ENCODE assay signal across 12 cellular contexts in the genomic region with DNA sequence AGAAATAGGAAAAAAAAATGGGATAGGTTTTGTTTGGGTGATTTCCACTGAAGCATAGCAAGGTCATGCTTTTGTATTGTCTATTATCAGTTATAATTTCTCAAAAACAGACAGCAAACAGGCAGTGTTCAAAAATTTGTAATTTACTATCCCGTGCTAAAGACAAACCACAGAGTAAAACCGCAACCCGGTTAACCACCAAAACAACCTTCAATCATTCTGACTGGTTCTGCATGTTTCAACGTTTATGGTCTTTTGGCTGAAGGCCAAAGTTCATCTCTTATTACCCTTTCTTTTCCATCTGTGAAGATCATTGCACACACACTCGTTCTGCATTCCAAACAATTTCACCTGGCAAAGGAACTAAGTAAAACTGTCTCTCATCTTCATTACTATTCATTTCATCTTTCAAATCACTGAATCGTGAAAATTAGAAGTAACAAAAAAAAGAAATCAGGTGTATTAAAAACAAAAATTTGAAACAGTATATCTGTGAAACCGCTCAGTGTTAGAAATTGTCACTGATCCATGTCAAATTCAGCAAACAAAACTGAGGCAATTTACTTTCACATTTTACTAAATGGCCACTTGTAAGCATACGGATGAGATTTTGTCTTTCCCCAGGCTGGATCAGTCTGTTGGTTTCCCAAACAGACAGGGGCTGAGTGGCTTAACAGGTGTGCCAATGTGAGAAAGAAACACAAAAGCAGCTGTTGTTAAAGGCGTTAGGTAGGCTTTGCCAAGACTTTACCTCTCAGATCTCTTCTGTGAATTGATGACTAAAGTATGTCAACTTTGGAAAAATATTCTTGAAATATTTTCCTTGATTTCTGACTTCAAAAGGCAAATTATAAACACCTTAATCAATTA.
DNase-seq lines count a peak whose midpoint lies in the region; ATAC-seq, FAIRE-seq and TF ChIP-seq lines count a peak whose summit lies in the region.
"Had no signal": no experiment of that assay in that cellular context is flagged by ENCODE, and none has a peak within 500 bp of the region (broad histone marks: within the 10 kb centered on the region; RNA-seq: fewer than 3 reads in every experiment).

No MANE protein-coding gene starts in this region.

- no peak overlapping the region for H2AFZ ChIP-seq in GM12878 (ENCODE audit: control insufficient read depth, low read depth, low read length)

- TF ChIP-seq EP300 in GM12878 (IDR thresholded peaks at IDR 0.05; ENCODE audit: borderline replicate concordance in 1 of 2, control insufficient read depth in 1 of 2, low read depth in 2 of 2, low read length in 2 of 2) = no peak

- no peak overlapping the region for H3K4me2 ChIP-seq in GM12878 (ENCODE audit: control insufficient read depth, insufficient read depth)

- H3K27ac ChIP-seq in GM12878 (ENCODE audit: control insufficient read depth, insufficient read depth) = no peak overlapping the region
- H3K27ac ChIP-seq in prostate gland = peak overlapping the region in 1 of 2 donors; percentile 13
- H3K27ac ChIP-seq: esophagus muscularis mucosa, left lung had no signal

- DNase-seq in DMS79 treated with DMSO at 0.1 percent for 48 hours (lab: John Stamatoyannopoulos, UW) (peak; percentile 92), NCI-H1105 treated with DMSO at 0.1 percent for 48 hours (lab: John Stamatoyannopoulos, UW) (peak; percentile 98), NCI-H69 (lab: John Stamatoyannopoulos, UW) (peak; percentile 97), GM12878 (ENCODE audit: low read depth, low spot score) (no peak), MCF 10A (ENCODE audit: unreplicated experiment) (no peak), prostate gland (ENCODE audit: low spot score) (no peak)
- no peak for DNase-seq in activated naive CD4-positive, alpha-beta T cell treated with anti-CD3 and anti-CD28 coated beads, Interleukin-2, amount 50 U/mL, for 16 hours
- DNase-seq: left lung had no signal

- H3K9me3 ChIP-seq in GM12878 (replicated peaks; ENCODE audit: control insufficient read depth, insufficient read depth, low read length) (no peaks in the 10 kb centered on the region), prostate gland (no peaks in the 10 kb centered on the region)
- H3K9me3 ChIP-seq: esophagus muscularis mucosa, left lung had no signal

- H3K27me3 ChIP-seq in GM12878 (replicated peaks in 1 of 2; ENCODE audit: control insufficient read depth in 2 of 2, insufficient read depth in 2 of 2, low read length in 1 of 2) = no peaks in the 10 kb centered on the region
- H3K27me3 ChIP-seq in prostate gland (replicated peaks; ENCODE audit: insufficient read depth) = no peaks in the 10 kb centered on the region
- H3K27me3 ChIP-seq: esophagus muscularis mucosa, left lung had no signal

- in situ Hi-C loops in GM12878 (cut with MboI) = no loop called here

- H4K20me1 ChIP-seq in GM12878 (ENCODE audit: control insufficient read depth, insufficient read depth) = no peaks in the 10 kb centered on the region

- no peaks in the 10 kb centered on the region for H3K36me3 Mint-ChIP-seq in MCF 10A (ENCODE audit: insufficient read depth, unreplicated experiment)

- H3K9me3 Mint-ChIP-seq in MCF 10A (ENCODE audit: unreplicated experiment) = no peaks in the 10 kb centered on the region

- 9% methylated on average over 9 of the region's 9 CpGs for WGBS in GM12878 (ENCODE audit: insufficient coverage, insufficient replicate concordance, low lambda C conversion rate, missing lambda C conversion rate)
- 16% methylated on average over 9 of the region's 9 CpGs for WGBS in prostate gland

- no peak overlapping the region for H3K4me3 Mint-ChIP-seq in MCF 10A (ENCODE audit: unreplicated experiment)

- H3K4me3 ChIP-seq in GM12878 (no peak overlapping the region), prostate gland (no peak overlapping the region)
- H3K4me3 ChIP-seq: esophagus muscularis mucosa, left lung had no signal

- H3K9ac ChIP-seq in GM12878 (ENCODE audit: control insufficient read depth, insufficient read depth, low read length) = no peak overlapping the region

- BruUV-seq in GM12878 (replicated peaks; lab: Mats Ljungman, UMichigan) (no TSS peak), MCF 10A (replicated peaks; lab: Mats Ljungman, UMichigan) (no TSS peak)

- TF ChIP-seq CTCF in GM12878 (IDR thresholded peaks at IDR 0.05 in 2 of 3, conservative IDR thresholded peaks at IDR 0.05 in 1 of 3; ENCODE audit: control insufficient read depth in 2 of 3, extremely low read depth in 1 of 3, insufficient read depth in 1 of 3, low read depth in 3 of 3, low read length in 3 of 3) = no peak
- TF ChIP-seq CTCF in MCF 10A (IDR thresholded peaks at IDR 0.05; ENCODE audit: unreplicated experiment) = no peak
- no peak for TF ChIP-seq CTCF in prostate gland (IDR thresholded peaks at IDR 0.05)

- POLR2A ChIA-PET in GM12878 (lab: Charles Lee) = no interaction called here
- POLR2A ChIA-PET in MCF 10A (lab: Yijun Ruan, JAX) = no interaction called here

- intact Hi-C loops in GM12878 (cut with micrococcal nuclease; ENCODE audit: unreplicated experiment) = no loop called here
- intact Hi-C loops in MCF 10A (cut with micrococcal nuclease) = no loop called here
- intact Hi-C loops in prostate gland (cut with DNase I) = no loop called here

- no peak for TF ChIP-seq RAD21 in GM12878 (IDR thresholded peaks at IDR 0.05; ENCODE audit: insufficient read depth, low read depth, low read length)

- H3K27ac Mint-ChIP-seq in MCF 10A (ENCODE audit: low read depth, unreplicated experiment) = no peak overlapping the region

- RAD21 ChIA-PET in GM12878 (lab: Charles Lee; ENCODE audit: unreplicated experiment) = no interaction called here

- no peaks in the 10 kb centered on the region for H3K79me2 ChIP-seq in GM12878 (ENCODE audit: control insufficient read depth, insufficient read depth, low read length)

- FAIRE-seq in GM12878 (lab: Jason Lieb, UNC) = no peak
- FAIRE-seq: astrocyte had no signal

- H3K27me3 Mint-ChIP-seq in MCF 10A (ENCODE audit: insufficient read depth, unreplicated experiment) = peaks cover 37% of the 10 kb centered on the region

- no peaks in the 10 kb centered on the region for H3K4me1 Mint-ChIP-seq in MCF 10A (ENCODE audit: insufficient read depth, unreplicated experiment)

- ATAC-seq in GM12878 = no peak
- no peak for ATAC-seq in HG03097 (IDR thresholded peaks at IDR 0.05; ENCODE audit: low FRiP score, unreplicated experiment)
- ATAC-seq: left lung, Panc1 had no signal

- H3K36me3 ChIP-seq in GM12878 (ENCODE audit: control insufficient read depth in 2 of 2, insufficient read depth in 2 of 2, low read length in 1 of 2) (no peaks in the 10 kb centered on the region), prostate gland (no peaks in the 10 kb centered on the region)
- H3K36me3 ChIP-seq: esophagus muscularis mucosa, left lung had no signal

- CTCF ChIA-PET in GM12878 (lab: Yijun Ruan, JAX) = no interaction called here
- CTCF ChIA-PET in MCF 10A (lab: Yijun Ruan, JAX) = no interaction called here

- TF ChIP-seq POLR2A in GM12878 (IDR thresholded peaks at IDR 0.05; ENCODE audit: low read depth, low read length) = no peak
- no peak for TF ChIP-seq POLR2A in prostate gland (IDR thresholded peaks at IDR 0.05)

- SMC1A ChIA-PET in GM12878 (lab: Charles Lee; ENCODE audit: uncharacterized antibody, unreplicated experiment) = no interaction called here

- H3K4me1 ChIP-seq in GM12878 (ENCODE audit: control insufficient read depth, insufficient read depth, low read length) (no peaks in the 10 kb centered on the region), prostate gland (replicated peaks) (no peaks in the 10 kb centered on the region)
- H3K4me1 ChIP-seq: esophagus muscularis mucosa, left lung had no signal

TF ChIP-seq in GM12878, 131 proteins besides CTCF, POLR2A, EP300 and RAD21:
- 0 out of 2 replicates have a peak, but pooled peaks have one; percentile 7 for TF ChIP-seq RUNX3 (IDR thresholded peaks at IDR 0.05; ENCODE audit: low read length)
- no peak for TF ChIP-seq TARDBP (IDR thresholded peaks at IDR 0.05; ENCODE audit: borderline replicate concordance)

Comparison
In these comparisons a context has a peak if more than half of its experiments do, and no peak if none do; other contexts are left out.
1. DNase-seq: peak in DMS79 treated with DMSO at 0.1 percent for 48 hours (single experiment), NCI-H1105 treated with DMSO at 0.1 percent for 48 hours (single experiment) and NCI-H69 (single experiment); none in GM12878 (single experiment), MCF 10A (single experiment), prostate gland (single experiment) and activated naive CD4-positive, alpha-beta T cell treated with anti-CD3 and anti-CD28 coated beads, Interleukin-2, amount 50 U/mL, for 16 hours (single experiment).